1 cellular context compared by ENCODE assay signal in the genomic region with DNA sequence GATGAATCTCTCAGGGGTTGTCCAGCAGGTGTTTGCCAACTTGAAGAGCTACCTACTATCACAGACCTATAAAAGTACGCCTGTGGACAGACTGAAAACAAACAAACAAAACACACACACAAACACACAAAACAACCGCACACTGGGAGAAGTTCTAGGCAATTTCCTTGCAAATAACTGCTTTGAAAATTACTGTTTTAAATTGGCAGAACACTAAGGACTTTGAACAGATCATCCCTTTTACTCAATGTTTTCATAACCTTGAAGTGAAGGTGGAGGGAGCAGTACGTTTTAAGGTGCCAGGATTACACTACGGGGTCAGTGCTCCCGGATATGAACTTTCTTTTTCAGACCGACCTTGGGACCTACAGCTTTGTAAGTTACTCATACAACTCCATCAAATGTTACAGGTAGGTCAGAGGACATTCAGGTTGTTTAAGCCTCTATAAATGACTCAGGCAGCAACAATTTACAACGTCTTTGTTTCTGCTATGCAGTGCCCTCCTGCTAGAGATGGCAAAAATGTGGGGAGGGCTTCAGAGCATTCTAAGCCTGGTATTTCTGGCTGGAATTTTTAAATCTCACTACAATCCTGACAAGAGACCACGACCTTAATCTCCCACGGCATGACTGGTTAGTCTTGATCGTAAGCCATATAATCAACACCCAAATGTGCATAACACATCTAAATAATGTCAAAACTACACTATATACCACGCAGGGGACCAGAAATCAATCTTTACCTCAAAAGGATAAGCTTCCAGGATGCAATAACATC.
TF ChIP-seq lines count a peak whose summit lies in the region.

No MANE protein-coding gene starts in this region.

TF ChIP-seq in HepG2, 621 proteins besides CTCF, POLR2A, EP300 and RAD21 (continued from another document):
- TF ChIP-seq, protein P1, sequence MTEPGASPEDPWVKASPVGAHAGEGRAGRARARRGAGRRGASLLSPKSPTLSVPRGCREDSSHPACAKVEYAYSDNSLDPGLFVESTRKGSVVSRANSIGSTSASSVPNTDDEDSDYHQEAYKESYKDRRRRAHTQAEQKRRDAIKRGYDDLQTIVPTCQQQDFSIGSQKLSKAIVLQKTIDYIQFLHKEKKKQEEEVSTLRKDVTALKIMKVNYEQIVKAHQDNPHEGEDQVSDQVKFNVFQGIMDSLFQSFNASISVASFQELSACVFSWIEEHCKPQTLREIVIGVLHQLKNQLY (CRISPR knock-in tag; IDR thresholded peaks at IDR 0.05) = peak; percentile 78
- TF ChIP-seq SRY (CRISPR knock-in tag; IDR thresholded peaks at IDR 0.05) = no peak
- TF ChIP-seq ZNF451 (CRISPR knock-in tag; IDR thresholded peaks at IDR 0.05) = no peak
- TF ChIP-seq, protein P2, sequence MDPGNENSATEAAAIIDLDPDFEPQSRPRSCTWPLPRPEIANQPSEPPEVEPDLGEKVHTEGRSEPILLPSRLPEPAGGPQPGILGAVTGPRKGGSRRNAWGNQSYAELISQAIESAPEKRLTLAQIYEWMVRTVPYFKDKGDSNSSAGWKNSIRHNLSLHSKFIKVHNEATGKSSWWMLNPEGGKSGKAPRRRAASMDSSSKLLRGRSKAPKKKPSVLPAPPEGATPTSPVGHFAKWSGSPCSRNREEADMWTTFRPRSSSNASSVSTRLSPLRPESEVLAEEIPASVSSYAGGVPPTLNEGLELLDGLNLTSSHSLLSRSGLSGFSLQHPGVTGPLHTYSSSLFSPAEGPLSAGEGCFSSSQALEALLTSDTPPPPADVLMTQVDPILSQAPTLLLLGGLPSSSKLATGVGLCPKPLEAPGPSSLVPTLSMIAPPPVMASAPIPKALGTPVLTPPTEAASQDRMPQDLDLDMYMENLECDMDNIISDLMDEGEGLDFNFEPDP (CRISPR knock-in tag; conservative IDR thresholded peaks at IDR 0.05) = no peak
- TF ChIP-seq HNRNPLL (IDR thresholded peaks at IDR 0.05; ENCODE audit: low read depth, low read length, poor library complexity, severe bottlenecking) = no peak
- TF ChIP-seq, protein P3, sequence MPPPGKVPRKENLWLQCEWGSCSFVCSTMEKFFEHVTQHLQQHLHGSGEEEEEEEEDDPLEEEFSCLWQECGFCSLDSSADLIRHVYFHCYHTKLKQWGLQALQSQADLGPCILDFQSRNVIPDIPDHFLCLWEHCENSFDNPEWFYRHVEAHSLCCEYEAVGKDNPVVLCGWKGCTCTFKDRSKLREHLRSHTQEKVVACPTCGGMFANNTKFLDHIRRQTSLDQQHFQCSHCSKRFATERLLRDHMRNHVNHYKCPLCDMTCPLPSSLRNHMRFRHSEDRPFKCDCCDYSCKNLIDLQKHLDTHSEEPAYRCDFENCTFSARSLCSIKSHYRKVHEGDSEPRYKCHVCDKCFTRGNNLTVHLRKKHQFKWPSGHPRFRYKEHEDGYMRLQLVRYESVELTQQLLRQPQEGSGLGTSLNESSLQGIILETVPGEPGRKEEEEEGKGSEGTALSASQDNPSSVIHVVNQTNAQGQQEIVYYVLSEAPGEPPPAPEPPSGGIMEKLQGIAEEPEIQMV (CRISPR knock-in tag; IDR thresholded peaks at IDR 0.05; ENCODE audit: low read depth) = no peak
- no peak for TF ChIP-seq NFKB2 (CRISPR knock-in tag; IDR thresholded peaks at IDR 0.05; ENCODE audit: borderline replicate concordance)
- TF ChIP-seq ZNF101 (CRISPR knock-in tag; IDR thresholded peaks at IDR 0.05; ENCODE audit: borderline replicate concordance, low read depth) = no peak
- no peak for TF ChIP-seq ZNF160 (CRISPR knock-in tag; IDR thresholded peaks at IDR 0.05)
- TF ChIP-seq, protein P4, sequence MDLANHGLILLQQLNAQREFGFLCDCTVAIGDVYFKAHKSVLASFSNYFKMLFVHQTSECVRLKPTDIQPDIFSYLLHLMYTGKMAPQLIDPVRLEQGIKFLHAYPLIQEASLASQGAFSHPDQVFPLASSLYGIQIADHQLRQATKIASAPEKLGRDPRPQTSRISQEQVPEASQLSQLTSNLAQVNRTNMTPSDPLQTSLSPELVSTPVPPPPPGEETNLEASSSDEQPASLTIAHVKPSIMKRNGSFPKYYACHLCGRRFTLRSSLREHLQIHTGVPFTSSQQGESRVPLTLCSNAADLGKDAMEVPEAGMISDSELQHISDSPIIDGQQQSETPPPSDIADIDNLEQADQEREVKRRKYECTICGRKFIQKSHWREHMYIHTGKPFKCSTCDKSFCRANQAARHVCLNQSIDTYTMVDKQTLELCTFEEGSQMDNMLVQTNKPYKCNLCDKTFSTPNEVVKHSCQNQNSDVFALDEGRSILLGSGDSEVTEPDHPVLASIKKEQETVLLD (CRISPR knock-in tag; IDR thresholded peaks at IDR 0.05; ENCODE audit: low read depth) = no peak
- TF ChIP-seq FOXM1 (CRISPR knock-in tag; IDR thresholded peaks at IDR 0.05) = no peak
- no peak for TF ChIP-seq ZNF296 (CRISPR knock-in tag; conservative IDR thresholded peaks at IDR 0.05)
- TF ChIP-seq, protein P5, sequence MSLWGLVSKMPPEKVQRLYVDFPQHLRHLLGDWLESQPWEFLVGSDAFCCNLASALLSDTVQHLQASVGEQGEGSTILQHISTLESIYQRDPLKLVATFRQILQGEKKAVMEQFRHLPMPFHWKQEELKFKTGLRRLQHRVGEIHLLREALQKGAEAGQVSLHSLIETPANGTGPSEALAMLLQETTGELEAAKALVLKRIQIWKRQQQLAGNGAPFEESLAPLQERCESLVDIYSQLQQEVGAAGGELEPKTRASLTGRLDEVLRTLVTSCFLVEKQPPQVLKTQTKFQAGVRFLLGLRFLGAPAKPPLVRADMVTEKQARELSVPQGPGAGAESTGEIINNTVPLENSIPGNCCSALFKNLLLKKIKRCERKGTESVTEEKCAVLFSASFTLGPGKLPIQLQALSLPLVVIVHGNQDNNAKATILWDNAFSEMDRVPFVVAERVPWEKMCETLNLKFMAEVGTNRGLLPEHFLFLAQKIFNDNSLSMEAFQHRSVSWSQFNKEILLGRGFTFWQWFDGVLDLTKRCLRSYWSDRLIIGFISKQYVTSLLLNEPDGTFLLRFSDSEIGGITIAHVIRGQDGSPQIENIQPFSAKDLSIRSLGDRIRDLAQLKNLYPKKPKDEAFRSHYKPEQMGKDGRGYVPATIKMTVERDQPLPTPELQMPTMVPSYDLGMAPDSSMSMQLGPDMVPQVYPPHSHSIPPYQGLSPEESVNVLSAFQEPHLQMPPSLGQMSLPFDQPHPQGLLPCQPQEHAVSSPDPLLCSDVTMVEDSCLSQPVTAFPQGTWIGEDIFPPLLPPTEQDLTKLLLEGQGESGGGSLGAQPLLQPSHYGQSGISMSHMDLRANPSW (CRISPR knock-in tag; IDR thresholded peaks at IDR 0.05; ENCODE audit: borderline replicate concordance) = peak; percentile 88; the same call in 1 of the 2 replicates
- no peak for TF ChIP-seq ZNF7 (CRISPR knock-in tag; IDR thresholded peaks at IDR 0.05)
- no peak for TF ChIP-seq AHR (CRISPR knock-in tag; IDR thresholded peaks at IDR 0.05)
- no peak for TF ChIP-seq RFX1 (IDR thresholded peaks at IDR 0.05)
- TF ChIP-seq SMC3 (IDR thresholded peaks at IDR 0.05; ENCODE audit: low read length) = no peak; the same call in 1 of the 2 replicates
- TF ChIP-seq JUNB (CRISPR knock-in tag; IDR thresholded peaks at IDR 0.05; ENCODE audit: borderline replicate concordance) = no peak
- TF ChIP-seq CEBPZ (IDR thresholded peaks at IDR 0.05; ENCODE audit: low read length) = no peak
- peak; percentile 98 for TF ChIP-seq ZEB1 (IDR thresholded peaks at IDR 0.05; ENCODE audit: insufficient replicate concordance, low read depth)
- no peak for TF ChIP-seq CBX1 (IDR thresholded peaks at IDR 0.05; ENCODE audit: low read depth)
- peak; percentile 73; the same call in 1 of the 2 replicates for TF ChIP-seq HBP1 (CRISPR knock-in tag; IDR thresholded peaks at IDR 0.05; ENCODE audit: low read depth)
- TF ChIP-seq HNRNPK (IDR thresholded peaks at IDR 0.05; ENCODE audit: low read depth, low read length, poor library complexity, severe bottlenecking) = no peak
- no peak for TF ChIP-seq ZNF367 (CRISPR knock-in tag; IDR thresholded peaks at IDR 0.05; ENCODE audit: borderline replicate concordance)
- no peak for TF ChIP-seq ZNF788 (CRISPR knock-in tag; IDR thresholded peaks at IDR 0.05; ENCODE audit: borderline replicate concordance)
- TF ChIP-seq ZNF513 (CRISPR knock-in tag; conservative IDR thresholded peaks at IDR 0.05) = no peak
- peak; percentile 21 to 40; a peak in 2 of 4 replicates for TF ChIP-seq MAFK (conservative IDR thresholded peaks at IDR 0.05 in 1 of 2, IDR thresholded peaks at IDR 0.05 in 1 of 2; ENCODE audit: low read length in 2 of 2)
- TF ChIP-seq AGO2 (optimal IDR thresholded peaks at IDR 0.05; ENCODE audit: low read depth, low read length) = no peak
- no peak for TF ChIP-seq ZFP36 (IDR thresholded peaks at IDR 0.05; ENCODE audit: borderline replicate concordance, low read depth, low read length, partially characterized antibody)
- no peak for TF ChIP-seq RFXANK (CRISPR knock-in tag; IDR thresholded peaks at IDR 0.05)
- TF ChIP-seq, protein P6, sequence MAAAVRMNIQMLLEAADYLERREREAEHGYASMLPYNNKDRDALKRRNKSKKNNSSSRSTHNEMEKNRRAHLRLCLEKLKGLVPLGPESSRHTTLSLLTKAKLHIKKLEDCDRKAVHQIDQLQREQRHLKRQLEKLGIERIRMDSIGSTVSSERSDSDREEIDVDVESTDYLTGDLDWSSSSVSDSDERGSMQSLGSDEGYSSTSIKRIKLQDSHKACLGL (CRISPR knock-in tag; IDR thresholded peaks at IDR 0.05) = no peak
- TF ChIP-seq ZNF770 (CRISPR knock-in tag; IDR thresholded peaks at IDR 0.05) = no peak
- no peak for TF ChIP-seq ZNF841 (CRISPR knock-in tag; IDR thresholded peaks at IDR 0.05; ENCODE audit: borderline replicate concordance)
- 0 out of 2 replicates have a peak, but pooled peaks have one; percentile 76 for TF ChIP-seq CHD4 (IDR thresholded peaks at IDR 0.05; ENCODE audit: borderline replicate concordance, low read length)
TF ChIP-seq in HepG2: peak in this region for 188.
